ENCODE assay signal across 20 cellular contexts in genomic region chr2:111198701-111199100, GRCh38.
DNase-seq lines count a peak whose midpoint lies in the region; ATAC-seq and TF ChIP-seq lines count a peak whose summit lies in the region.
"Had no signal": no experiment of that assay in that cellular context is flagged by ENCODE, and none has a peak within 500 bp of the region (broad histone marks: within the 10 kb centered on the region; RNA-seq: fewer than 3 reads in every experiment).

No MANE protein-coding gene starts in this region.

- H3K27ac Mint-ChIP-seq in activated CD8-positive, alpha-beta memory T cell treated with anti-CD3 and anti-CD28 coated beads, Interleukin-2, amount 10 ng/mL, durations not matched to agents 7 days and 5 days = no peak overlapping the region
- no peak overlapping the region for H3K27ac Mint-ChIP-seq in osteocyte (ENCODE audit: unreplicated experiment)
- H3K27ac Mint-ChIP-seq in chondrocyte (ENCODE audit: unreplicated experiment) = no peak overlapping the region
- H3K27ac Mint-ChIP-seq: CD4-positive, CD25-positive, alpha-beta regulatory T cell had no signal

- no peak overlapping the region for H3K27ac ChIP-seq in esophagus muscularis mucosa (replicated peaks in 1 of 4)
- no peak overlapping the region for H3K27ac ChIP-seq in foreskin keratinocyte
- H3K27ac ChIP-seq: GM23248, HL-60 had no signal

- H3K36me3 Mint-ChIP-seq in activated CD8-positive, alpha-beta memory T cell treated with anti-CD3 and anti-CD28 coated beads, Interleukin-2, amount 10 ng/mL, durations not matched to agents 7 days and 5 days = peaks cover 2% of the 10 kb centered on the region
- peaks cover 6% of the 10 kb centered on the region for H3K36me3 Mint-ChIP-seq in osteocyte (ENCODE audit: unreplicated experiment)
- no peaks in the 10 kb centered on the region for H3K36me3 Mint-ChIP-seq in chondrocyte (ENCODE audit: low read depth)
- H3K36me3 Mint-ChIP-seq: CD4-positive, CD25-positive, alpha-beta regulatory T cell; CD8-positive, alpha-beta memory T cell had no signal

- DNase-seq in activated CD8-positive, alpha-beta memory T cell treated with anti-CD3 and anti-CD28 coated beads, Interleukin-2, amount 10 ng/mL, durations not matched to agents 7 days and 5 days = peak; percentile 32
- DNase-seq in activated CD8-positive, alpha-beta memory T cell treated with anti-CD3 and anti-CD28 coated beads, Interleukin-2, amount 50 U/mL, for 4 hours = no peak
- DNase-seq in esophagus muscularis mucosa (ENCODE audit: extremely low spot score) = peak; percentile 53
- DNase-seq in osteocyte (ENCODE audit: extremely low spot score, unreplicated experiment) = peak; percentile 73
- no peak for DNase-seq in iPS-NIHi11 (ENCODE audit: low spot score)
- DNase-seq in chondrocyte (ENCODE audit: low spot score) = no peak
- no peak for DNase-seq in foreskin keratinocyte
- DNase-seq: C1 segment of cervical spinal cord; CD4-positive, CD25-positive, alpha-beta regulatory T cell; CD8-positive, alpha-beta memory T cell; COR-L47; DMS 273 treated with DMSO at 0.1 percent for 48 hours; DMS53; DND-41; EL; GM23248; HCEC 1CT had no signal

- H3K4me1 ChIP-seq in esophagus muscularis mucosa (no peaks in the 10 kb centered on the region), foreskin keratinocyte (no peaks in the 10 kb centered on the region)

- no peaks in the 10 kb centered on the region for H3K9me3 ChIP-seq in esophagus muscularis mucosa

- no peaks in the 10 kb centered on the region for H3K36me3 ChIP-seq in esophagus muscularis mucosa

- no peaks in the 10 kb centered on the region for H3K9me3 Mint-ChIP-seq in activated CD8-positive, alpha-beta memory T cell treated with anti-CD3 and anti-CD28 coated beads, Interleukin-2, amount 10 ng/mL, durations not matched to agents 7 days and 5 days (ENCODE audit: low read depth)
- H3K9me3 Mint-ChIP-seq in osteocyte (ENCODE audit: unreplicated experiment) (no peaks in the 10 kb centered on the region), chondrocyte (ENCODE audit: low read depth) (no peaks in the 10 kb centered on the region)
- H3K9me3 Mint-ChIP-seq: CD4-positive, CD25-positive, alpha-beta regulatory T cell; CD8-positive, alpha-beta memory T cell had no signal

- WGBS in esophagus muscularis mucosa = 82% methylated on average over 8 of the region's 9 CpGs

- peaks cover 22% of the 10 kb centered on the region for H3K27me3 Mint-ChIP-seq in activated CD8-positive, alpha-beta memory T cell treated with anti-CD3 and anti-CD28 coated beads, Interleukin-2, amount 10 ng/mL, durations not matched to agents 7 days and 5 days
- H3K27me3 Mint-ChIP-seq in osteocyte (ENCODE audit: unreplicated experiment) (no peaks in the 10 kb centered on the region), chondrocyte (ENCODE audit: low read depth) (no peaks in the 10 kb centered on the region)
- H3K27me3 Mint-ChIP-seq: B cell had no signal

- intact Hi-C loops in esophagus muscularis mucosa (cut with DNase I) = no loop called here

- ATAC-seq in activated CD8-positive, alpha-beta memory T cell treated with anti-CD3 and anti-CD28 coated beads, Interleukin-2, amount 10 ng/mL, durations not matched to agents 7 days and 5 days = no peak
- ATAC-seq in foreskin keratinocyte = no peak
- ATAC-seq: GM12878 had no signal

- peaks cover 3% of the 10 kb centered on the region for H3K4me1 Mint-ChIP-seq in activated CD8-positive, alpha-beta memory T cell treated with anti-CD3 and anti-CD28 coated beads, Interleukin-2, amount 10 ng/mL, durations not matched to agents 7 days and 5 days
- peaks cover 18% of the 10 kb centered on the region for H3K4me1 Mint-ChIP-seq in osteocyte (ENCODE audit: unreplicated experiment)
- peaks cover 21% of the 10 kb centered on the region for H3K4me1 Mint-ChIP-seq in chondrocyte (ENCODE audit: low read depth)
- H3K4me1 Mint-ChIP-seq: CD4-positive, CD25-positive, alpha-beta regulatory T cell had no signal

- CTCF ChIA-PET in activated CD8-positive, alpha-beta memory T cell treated with anti-CD3 and anti-CD28 coated beads, Interleukin-2, amount 10 ng/mL, durations not matched to agents 7 days and 5 days (lab: Charles Lee) = no interaction called here

- H3K4me3 Mint-ChIP-seq in activated CD8-positive, alpha-beta memory T cell treated with anti-CD3 and anti-CD28 coated beads, Interleukin-2, amount 10 ng/mL, durations not matched to agents 7 days and 5 days = no peak overlapping the region
- H3K4me3 Mint-ChIP-seq in osteocyte (ENCODE audit: unreplicated experiment) (no peak overlapping the region), chondrocyte (ENCODE audit: unreplicated experiment) (no peak overlapping the region)

- TF ChIP-seq CTCF in esophagus muscularis mucosa (IDR thresholded peaks at IDR 0.05) (no peak), osteocyte (IDR thresholded peaks at IDR 0.05) (no peak), chondrocyte (IDR thresholded peaks at IDR 0.05) (no peak), foreskin keratinocyte (conservative IDR thresholded peaks at IDR 0.05) (no peak)

- no peaks in the 10 kb centered on the region for H3K27me3 ChIP-seq in esophagus muscularis mucosa
- H3K27me3 ChIP-seq in foreskin keratinocyte = peaks cover 5% of the 10 kb centered on the region

- no peak overlapping the region for H3K4me3 ChIP-seq in esophagus muscularis mucosa
- H3K4me3 ChIP-seq: GM12878, GM23248 had no signal

- no peak for TF ChIP-seq POLR2A in esophagus muscularis mucosa (IDR thresholded peaks at IDR 0.05; ENCODE audit: low read depth)

- no peak for TF ChIP-seq EP300 in esophagus muscularis mucosa (IDR thresholded peaks at IDR 0.05)

Comparison
In these comparisons a context has a peak if more than half of its experiments do, and no peak if none do; other contexts are left out.
1. DNase-seq: peak in activated CD8-positive, alpha-beta memory T cell treated with anti-CD3 and anti-CD28 coated beads, Interleukin-2, amount 10 ng/mL, durations not matched to agents 7 days and 5 days (single experiment), esophagus muscularis mucosa (single experiment) and osteocyte (single experiment); none in activated CD8-positive, alpha-beta memory T cell treated with anti-CD3 and anti-CD28 coated beads, Interleukin-2, amount 50 U/mL, for 4 hours (single experiment), iPS-NIHi11 (single experiment), chondrocyte (single experiment) and foreskin keratinocyte (0 of 2).